In the genomic region with DNA sequence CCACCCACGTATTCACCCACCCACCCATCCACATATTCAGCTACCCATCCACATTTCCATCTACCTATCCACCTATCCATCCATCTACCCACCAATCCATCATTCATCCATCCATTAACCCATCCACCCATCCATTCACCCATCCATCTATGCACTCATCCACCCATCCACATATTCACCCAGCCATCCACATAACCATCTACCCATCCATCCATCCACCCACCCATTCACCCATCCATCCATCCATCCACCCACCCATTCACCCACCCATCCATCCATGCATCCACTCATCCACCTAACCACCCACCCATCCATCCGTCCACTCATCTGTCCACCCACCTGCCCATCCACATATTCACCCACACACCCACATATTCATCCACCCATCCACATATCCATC, we compare ENCODE assay signal across 1 cellular context.
TF ChIP-seq lines count a peak whose summit lies in the region.

No MANE protein-coding gene starts in this region.

TF ChIP-seq in IMR-90, 13 proteins besides CTCF, POLR2A, EP300 and RAD21 (continued from another document):
- TF ChIP-seq FOS (IDR thresholded peaks at IDR 0.05; ENCODE audit: low read depth, low read length): no peak
- no peak for TF ChIP-seq CEBPB (IDR thresholded peaks at IDR 0.05; ENCODE audit: low read depth, low read length)
- TF ChIP-seq RCOR1 (IDR thresholded peaks at IDR 0.05; ENCODE audit: insufficient replicate concordance, low read length): no peak
- TF ChIP-seq SMC3 (IDR thresholded peaks at IDR 0.05; ENCODE audit: low read depth, low read length): no peak
- TF ChIP-seq MAFK (IDR thresholded peaks at IDR 0.05; ENCODE audit: low read depth, low read length): no peak
- TF ChIP-seq, protein P1, sequence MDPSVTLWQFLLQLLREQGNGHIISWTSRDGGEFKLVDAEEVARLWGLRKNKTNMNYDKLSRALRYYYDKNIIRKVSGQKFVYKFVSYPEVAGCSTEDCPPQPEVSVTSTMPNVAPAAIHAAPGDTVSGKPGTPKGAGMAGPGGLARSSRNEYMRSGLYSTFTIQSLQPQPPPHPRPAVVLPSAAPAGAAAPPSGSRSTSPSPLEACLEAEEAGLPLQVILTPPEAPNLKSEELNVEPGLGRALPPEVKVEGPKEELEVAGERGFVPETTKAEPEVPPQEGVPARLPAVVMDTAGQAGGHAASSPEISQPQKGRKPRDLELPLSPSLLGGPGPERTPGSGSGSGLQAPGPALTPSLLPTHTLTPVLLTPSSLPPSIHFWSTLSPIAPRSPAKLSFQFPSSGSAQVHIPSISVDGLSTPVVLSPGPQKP (IDR thresholded peaks at IDR 0.05; ENCODE audit: borderline replicate concordance, low read depth, low read length): no peak
- TF ChIP-seq RFX5 (IDR thresholded peaks at IDR 0.05; ENCODE audit: low read depth, low read length): no peak
- TF ChIP-seq NFE2L2 (IDR thresholded peaks at IDR 0.05; ENCODE audit: low read depth, low read length): no peak
